ENCODE assay signal across 25 cellular contexts in genomic region chr13:92991687-92992086, GRCh38.
"Had no signal": no experiment of that assay in that cellular context is flagged by ENCODE, and none has a peak within 500 bp of the region (broad histone marks: within the 10 kb centered on the region; RNA-seq: fewer than 3 reads in every experiment).

No MANE protein-coding gene starts in this region.

- H3K27ac ChIP-seq: breast epithelium, colonic mucosa, dorsolateral prefrontal cortex, parathyroid adenoma, psoas muscle, spleen, tibial nerve had no signal

- H3K4me1 Mint-ChIP-seq: activated CD4-positive, alpha-beta T cell treated with anti-CD3 and anti-CD28 coated beads for 36 hours; activated CD8-positive, alpha-beta memory T cell treated with anti-CD3 and anti-CD28 coated beads, Interleukin-2, amount 10 ng/mL, durations not matched to agents 7 days and 5 days; activated naive CD8-positive, alpha-beta T cell treated with anti-CD3 and anti-CD28 coated beads for 36 hours; central memory CD8-positive, alpha-beta T cell; naive thymus-derived CD8-positive, alpha-beta T cell; neural crest cell had no signal

- H2AFZ ChIP-seq: parathyroid adenoma had no signal

- H3K9ac ChIP-seq: parathyroid adenoma had no signal

- H3K4me3 Mint-ChIP-seq: activated CD4-positive, alpha-beta T cell treated with anti-CD3 and anti-CD28 coated beads for 36 hours; activated CD8-positive, alpha-beta memory T cell treated with anti-CD3 and anti-CD28 coated beads, Interleukin-2, amount 10 ng/mL, durations not matched to agents 7 days and 5 days; activated CD8-positive, alpha-beta T cell treated with anti-CD3 and anti-CD28 coated beads, Interleukin-2, amount 10 ng/mL, durations not matched to agents 7 days and 5 days; activated naive CD4-positive, alpha-beta T cell treated with anti-CD3 and anti-CD28 coated beads for 36 hours; activated naive CD8-positive, alpha-beta T cell treated with anti-CD3 and anti-CD28 coated beads for 36 hours; central memory CD8-positive, alpha-beta T cell; effector memory CD8-positive, alpha-beta T cell; mesothelial cell of epicardium; naive thymus-derived CD8-positive, alpha-beta T cell; neural crest cell had no signal

- H3K27ac Mint-ChIP-seq: activated CD4-positive, alpha-beta T cell treated with anti-CD3 and anti-CD28 coated beads for 36 hours; activated CD8-positive, alpha-beta memory T cell treated with anti-CD3 and anti-CD28 coated beads, Interleukin-2, amount 10 ng/mL, durations not matched to agents 7 days and 5 days; activated CD8-positive, alpha-beta T cell treated with anti-CD3 and anti-CD28 coated beads, Interleukin-2, amount 10 ng/mL, durations not matched to agents 7 days and 5 days; activated naive CD4-positive, alpha-beta T cell treated with anti-CD3 and anti-CD28 coated beads for 36 hours; activated naive CD8-positive, alpha-beta T cell treated with anti-CD3 and anti-CD28 coated beads for 36 hours; effector memory CD8-positive, alpha-beta T cell; mesothelial cell of epicardium; naive thymus-derived CD8-positive, alpha-beta T cell had no signal

- ATAC-seq: activated CD4-positive, alpha-beta T cell treated with anti-CD3 and anti-CD28 coated beads for 36 hours; activated CD8-positive, alpha-beta memory T cell treated with anti-CD3 and anti-CD28 coated beads, Interleukin-2, amount 10 ng/mL, durations not matched to agents 7 days and 5 days; activated CD8-positive, alpha-beta T cell treated with anti-CD3 and anti-CD28 coated beads, Interleukin-2, amount 10 ng/mL, durations not matched to agents 7 days and 5 days; effector memory CD8-positive, alpha-beta T cell; left colon; naive thymus-derived CD8-positive, alpha-beta T cell; psoas muscle had no signal

- DNase-seq: activated CD4-positive, alpha-beta T cell treated with anti-CD3 and anti-CD28 coated beads for 36 hours; activated CD4-positive, CD25-positive, alpha-beta regulatory T cell; activated CD8-positive, alpha-beta memory T cell treated with anti-CD3 and anti-CD28 coated beads, Interleukin-2, amount 10 ng/mL, durations not matched to agents 7 days and 5 days; activated CD8-positive, alpha-beta T cell treated with anti-CD3 and anti-CD28 coated beads, Interleukin-2, amount 10 ng/mL, durations not matched to agents 7 days and 5 days; activated effector memory CD4-positive, alpha-beta T cell treated with anti-CD3 and anti-CD28 coated beads, Interleukin-2, amount 50 U/mL, for 16 hours; activated naive CD4-positive, alpha-beta T cell treated with anti-CD3 and anti-CD28 coated beads for 36 hours; activated naive CD8-positive, alpha-beta T cell treated with anti-CD3 and anti-CD28 coated beads for 36 hours; amniotic stem cell; colonic mucosa; dorsolateral prefrontal cortex; effector memory CD8-positive, alpha-beta T cell; left colon; mammary epithelial cell; naive thymus-derived CD8-positive, alpha-beta T cell; nucleus accumbens; psoas muscle; spleen; stimulated activated CD4-positive, alpha-beta T cell treated with anti-CD3 and anti-CD28 coated beads, Interleukin-2, amount 100 ng/mL, for 48 hours; stimulated activated naive CD4-positive, alpha-beta T cell treated with Interleukin-2 at 50 U/mL for 16 hours had no signal

- H3K27me3 ChIP-seq: breast epithelium, colonic mucosa, dorsolateral prefrontal cortex, spleen, tibial nerve had no signal

- H3K36me3 ChIP-seq: breast epithelium, colonic mucosa, spleen, tibial nerve had no signal

- H3K36me3 Mint-ChIP-seq: activated CD8-positive, alpha-beta memory T cell treated with anti-CD3 and anti-CD28 coated beads, Interleukin-2, amount 10 ng/mL, durations not matched to agents 7 days and 5 days; activated naive CD8-positive, alpha-beta T cell treated with anti-CD3 and anti-CD28 coated beads for 36 hours had no signal

- H3K27me3 Mint-ChIP-seq: activated CD4-positive, alpha-beta T cell treated with anti-CD3 and anti-CD28 coated beads for 36 hours; activated CD8-positive, alpha-beta memory T cell treated with anti-CD3 and anti-CD28 coated beads, Interleukin-2, amount 10 ng/mL, durations not matched to agents 7 days and 5 days; activated naive CD8-positive, alpha-beta T cell treated with anti-CD3 and anti-CD28 coated beads for 36 hours; central memory CD8-positive, alpha-beta T cell; effector memory CD8-positive, alpha-beta T cell; naive thymus-derived CD8-positive, alpha-beta T cell had no signal

- H3K4me1 ChIP-seq: breast epithelium, colonic mucosa, parathyroid adenoma, psoas muscle, spleen, tibial nerve had no signal

- H3K9me3 ChIP-seq: breast epithelium, colonic mucosa, tibial nerve had no signal

- H3K4me3 ChIP-seq: breast epithelium, colonic mucosa, dorsolateral prefrontal cortex, psoas muscle, spleen, tibial nerve had no signal

- H3K79me2 ChIP-seq: parathyroid adenoma had no signal
